1 cellular context compared by ENCODE assay signal in genomic region chr9:128714586-128715435, GRCh38.
TF ChIP-seq lines count a peak whose summit lies in the region.

No MANE protein-coding gene starts in this region.

TF ChIP-seq in GM12878, 131 proteins besides CTCF, POLR2A, EP300 and RAD21:
- no peak for TF ChIP-seq SREBF1 (IDR thresholded peaks at IDR 0.05; ENCODE audit: low read length)
- TF ChIP-seq NFYA (IDR thresholded peaks at IDR 0.05; ENCODE audit: borderline replicate concordance, low read depth, low read length), result no peak
- no peak for TF ChIP-seq LARP7 (IDR thresholded peaks at IDR 0.05)
- no peak for TF ChIP-seq SIX5 (IDR thresholded peaks at IDR 0.05; ENCODE audit: low read depth, low read length, severe bottlenecking)
- no peak for TF ChIP-seq STAT1 (conservative IDR thresholded peaks at IDR 0.05)
- TF ChIP-seq, protein P1, sequence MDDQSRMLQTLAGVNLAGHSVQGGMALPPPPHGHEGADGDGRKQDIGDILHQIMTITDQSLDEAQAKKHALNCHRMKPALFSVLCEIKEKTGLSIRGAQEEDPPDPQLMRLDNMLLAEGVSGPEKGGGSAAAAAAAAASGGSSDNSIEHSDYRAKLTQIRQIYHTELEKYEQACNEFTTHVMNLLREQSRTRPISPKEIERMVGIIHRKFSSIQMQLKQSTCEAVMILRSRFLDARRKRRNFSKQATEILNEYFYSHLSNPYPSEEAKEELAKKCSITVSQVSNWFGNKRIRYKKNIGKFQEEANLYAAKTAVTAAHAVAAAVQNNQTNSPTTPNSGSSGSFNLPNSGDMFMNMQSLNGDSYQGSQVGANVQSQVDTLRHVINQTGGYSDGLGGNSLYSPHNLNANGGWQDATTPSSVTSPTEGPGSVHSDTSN (IDR thresholded peaks at IDR 0.05; ENCODE audit: insufficient replicate concordance, low read depth, low read length), result no peak
- TF ChIP-seq MTA3 (IDR thresholded peaks at IDR 0.05; ENCODE audit: borderline replicate concordance, low read length), result no peak
- TF ChIP-seq SREBF2 (IDR thresholded peaks at IDR 0.05; ENCODE audit: low read length), result no peak
- no peak for TF ChIP-seq PAX5 (IDR thresholded peaks at IDR 0.05; ENCODE audit: borderline replicate concordance, low read depth, low read length)
- no peak for TF ChIP-seq ZSCAN29 (IDR thresholded peaks at IDR 0.05)
- TF ChIP-seq BHLHE40 (IDR thresholded peaks at IDR 0.05; ENCODE audit: borderline replicate concordance in 1 of 2, low read depth in 2 of 2, low read length in 1 of 2), result no peak
- TF ChIP-seq NKRF (conservative IDR thresholded peaks at IDR 0.05), result no peak
- no peak for TF ChIP-seq MAX (IDR thresholded peaks at IDR 0.05; ENCODE audit: low read depth, low read length)
- TF ChIP-seq NR2F1 (conservative IDR thresholded peaks at IDR 0.05), result no peak
- TF ChIP-seq, protein P2, sequence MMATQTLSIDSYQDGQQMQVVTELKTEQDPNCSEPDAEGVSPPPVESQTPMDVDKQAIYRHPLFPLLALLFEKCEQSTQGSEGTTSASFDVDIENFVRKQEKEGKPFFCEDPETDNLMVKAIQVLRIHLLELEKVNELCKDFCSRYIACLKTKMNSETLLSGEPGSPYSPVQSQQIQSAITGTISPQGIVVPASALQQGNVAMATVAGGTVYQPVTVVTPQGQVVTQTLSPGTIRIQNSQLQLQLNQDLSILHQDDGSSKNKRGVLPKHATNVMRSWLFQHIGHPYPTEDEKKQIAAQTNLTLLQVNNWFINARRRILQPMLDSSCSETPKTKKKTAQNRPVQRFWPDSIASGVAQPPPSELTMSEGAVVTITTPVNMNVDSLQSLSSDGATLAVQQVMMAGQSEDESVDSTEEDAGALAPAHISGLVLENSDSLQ (IDR thresholded peaks at IDR 0.05), result no peak
- TF ChIP-seq TAF1 (IDR thresholded peaks at IDR 0.05; ENCODE audit: borderline replicate concordance, low read depth, low read length), result no peak
- TF ChIP-seq RUNX3 (IDR thresholded peaks at IDR 0.05; ENCODE audit: low read length), result no peak
